In genomic region chr6:144013486-144013909, GRCh38 we compare ENCODE assay signal across 8 cellular contexts. TPM values are rescaled to one million over a fixed set of nuclear protein-coding genes. Genes with fewer than 3 reads are reported as not detected.
DNase-seq lines count a peak whose midpoint lies in the region; ATAC-seq and TF ChIP-seq lines count a peak whose summit lies in the region.

No MANE protein-coding gene starts in this region.

- POLR2A ChIA-PET in CD8-positive, alpha-beta memory T cell (lab: Charles Lee): no interaction called here
- POLR2A ChIA-PET in HCT116 (lab: Charles Lee): no interaction called here
- POLR2A ChIA-PET in activated CD4-positive, alpha-beta T cell treated with anti-CD3 and anti-CD28 coated beads, Interleukin-2, amount 10 ng/mL, durations not matched to agents 7 days and 5 days (lab: Charles Lee): no interaction called here

- peaks cover 11 to 18% of the 10 kb centered on the region in 2 donors for H3K27me3 Mint-ChIP-seq in CD8-positive, alpha-beta memory T cell
- H3K27me3 Mint-ChIP-seq in activated CD4-positive, alpha-beta T cell treated with anti-CD3 and anti-CD28 coated beads, Interleukin-2, amount 10 ng/mL, durations not matched to agents 7 days and 5 days: peaks cover 32% of the 10 kb centered on the region

- peak; percentile 96 for TF ChIP-seq RAD21 in HCT116 (IDR thresholded peaks at IDR 0.05; ENCODE audit: low read depth)

- no peak overlapping the region for H3K4me2 ChIP-seq in HCT116 (ENCODE audit: low read length)

- RAD21 ChIA-PET in HCT116 (lab: Charles Lee; ENCODE audit: low non-redundant PET in 1 of 2, low total read pairs in 2 of 2, uncharacterized antibody in 2 of 2, unreplicated experiment in 2 of 2): interaction anchor here (0.6 to 1.9 kb wide), 7 partner anchors 73 to 586 kb away, joined by 3 to 20 read pairs (median 3); partner anchors contain the start of gene SF3B5 (in 1 of the 2)

- no TSS peak for BruUV-seq in HCT116 (replicated peaks; lab: Mats Ljungman, UMichigan)

- ATAC-seq in HCT116: peak; percentile 79

- peak overlapping the region; percentile 96 for H2AFZ ChIP-seq in HCT116 (ENCODE audit: low read depth, low read length, poor library complexity, severe bottlenecking)

- H3K79me2 ChIP-seq in HCT116 (ENCODE audit: insufficient read depth, low read length): no peaks in the 10 kb centered on the region

- H3K9me3 ChIP-seq in CD8-positive, alpha-beta memory T cell (ENCODE audit: low read length): no peaks in the 10 kb centered on the region
- no peaks in the 10 kb centered on the region for H3K9me3 ChIP-seq in HCT116 (ENCODE audit: control insufficient read depth in 1 of 2, insufficient read depth in 1 of 2, low read depth in 1 of 2, low read length in 2 of 2)

- H3K9me2 ChIP-seq in HCT116 (ENCODE audit: insufficient read depth): no peaks in the 10 kb centered on the region

- H3K27me3 ChIP-seq in CD8-positive, alpha-beta memory T cell (ENCODE audit: insufficient read depth, low read length, poor library complexity, severe bottlenecking): no peaks in the 10 kb centered on the region
- no peaks in the 10 kb centered on the region for H3K27me3 ChIP-seq in HCT116 (ENCODE audit: insufficient read depth, low read length)

- H3K27ac Mint-ChIP-seq in CD8-positive, alpha-beta memory T cell: peak overlapping the region in 1 of 8 donors; percentile 72
- H3K27ac Mint-ChIP-seq in activated CD4-positive, alpha-beta T cell treated with anti-CD3 and anti-CD28 coated beads, Interleukin-2, amount 10 ng/mL, durations not matched to agents 7 days and 5 days: no peak overlapping the region

- H3K36me3 Mint-ChIP-seq in CD8-positive, alpha-beta memory T cell: no peaks in the 10 kb centered on the region
- H3K36me3 Mint-ChIP-seq in activated CD4-positive, alpha-beta T cell treated with anti-CD3 and anti-CD28 coated beads, Interleukin-2, amount 10 ng/mL, durations not matched to agents 7 days and 5 days (ENCODE audit: low read depth): no peaks in the 10 kb centered on the region

- no peak overlapping the region for H3K4me3 Mint-ChIP-seq in CD8-positive, alpha-beta memory T cell
- no peak overlapping the region for H3K4me3 Mint-ChIP-seq in activated CD4-positive, alpha-beta T cell treated with anti-CD3 and anti-CD28 coated beads, Interleukin-2, amount 10 ng/mL, durations not matched to agents 7 days and 5 days

- H3K36me3 ChIP-seq in CD8-positive, alpha-beta memory T cell (ENCODE audit: insufficient read depth, low read length): no peaks in the 10 kb centered on the region
- H3K36me3 ChIP-seq in HCT116 (ENCODE audit: control insufficient read depth in 1 of 2, insufficient read depth in 2 of 2, low read length in 2 of 2): no peaks in the 10 kb centered on the region

- peak; percentile 86 to 90 (median 89) for TF ChIP-seq CTCF in HCT116 (IDR thresholded peaks at IDR 0.05 in 2 of 3, conservative IDR thresholded peaks at IDR 0.05 in 1 of 3; ENCODE audit: borderline replicate concordance in 1 of 3, insufficient read depth in 1 of 3, low read depth in 2 of 3, low read length in 2 of 3)
- TF ChIP-seq CTCF in lower leg skin (IDR thresholded peaks at IDR 0.05): peak in 1 of 3 donors; percentile 51

- peak; percentile 31 to 70 (median 45) for DNase-seq in CD8-positive, alpha-beta memory T cell
- DNase-seq in HCT116 (ENCODE audit: low read depth, low spot score) (peak; percentile 73), NCI-H460 (ENCODE audit: extremely low read depth, low read depth) (peak; percentile 63), dermis microvascular lymphatic vessel endothelial cell (ENCODE audit: low read depth in 2 of 2) (peak; percentile 53 to 79), lower leg skin (ENCODE audit: low spot score in 2 of 2) (peak; percentile 58 to 93), GF-D8 (lab: John Stamatoyannopoulos, UW) (no peak)
- DNase-seq in activated CD4-positive, alpha-beta T cell treated with anti-CD3 and anti-CD28 coated beads, Interleukin-2, amount 10 ng/mL, durations not matched to agents 7 days and 5 days: peak; percentile 62
- DNase-seq in stimulated activated CD8-positive, alpha-beta memory T cell treated with anti-CD3 and anti-CD28 coated beads, Interleukin-15, amount 100 ng/mL, for 1 hour (ENCODE audit: low read depth): peak; percentile 31

- H3K27ac ChIP-seq in CD8-positive, alpha-beta memory T cell (ENCODE audit: low read depth, low read length): no peak overlapping the region
- H3K27ac ChIP-seq in HCT116 (ENCODE audit: low read depth, low read length): no peak overlapping the region

- intact Hi-C loops in HCT116 (cut with micrococcal nuclease) (loop anchor here (1.0 to 5.0 kb wide), 7 partner anchors 73 to 1539 kb away; partner anchors contain the start of genes ADAT2 and PEX3), lower leg skin (cut with DNase I; ENCODE audit: low total_unique reads) (loop anchor here (5.0 kb wide), 1 partner anchor 436 kb away; no protein-coding TSS in a partner anchor)

- no peaks in the 10 kb centered on the region for H3K9me3 Mint-ChIP-seq in CD8-positive, alpha-beta memory T cell
- no peaks in the 10 kb centered on the region for H3K9me3 Mint-ChIP-seq in activated CD4-positive, alpha-beta T cell treated with anti-CD3 and anti-CD28 coated beads, Interleukin-2, amount 10 ng/mL, durations not matched to agents 7 days and 5 days

- CTCF ChIA-PET in CD8-positive, alpha-beta memory T cell (lab: Charles Lee): interaction anchor here (0.6 to 5.4 kb wide), 25 partner anchors 10 to 1010 kb away, joined by 3 to 40 read pairs (median 4); partner anchors contain the start of gene SF3B5
- CTCF ChIA-PET in HCT116 (lab: Charles Lee): interaction anchor here (0.5 to 4.0 kb wide), 11 partner anchors 13 to 502 kb away, joined by 3 to 58 read pairs (median 7); partner anchors contain the start of gene FUCA2
- CTCF ChIA-PET in activated CD4-positive, alpha-beta T cell treated with anti-CD3 and anti-CD28 coated beads, Interleukin-2, amount 10 ng/mL, durations not matched to agents 7 days and 5 days (lab: Charles Lee): interaction anchor here (0.7 to 2.0 kb wide), 13 partner anchors 8 to 453 kb away, joined by 3 to 8 read pairs (median 4); no protein-coding TSS in a partner anchor

- no peak overlapping the region for H3K4me3 ChIP-seq in CD8-positive, alpha-beta memory T cell (ENCODE audit: low read length)
- H3K4me3 ChIP-seq in HCT116 (replicated peaks in 1 of 2; ENCODE audit: low read depth in 1 of 2, low read length in 2 of 2) (no peak overlapping the region), lower leg skin (ENCODE audit: low read depth, poor library complexity, severe bottlenecking) (no peak overlapping the region)

- peaks cover 2 to 5% (median 5%) of the 10 kb centered on the region in 3 donors for H3K4me1 Mint-ChIP-seq in CD8-positive, alpha-beta memory T cell
- H3K4me1 Mint-ChIP-seq in activated CD4-positive, alpha-beta T cell treated with anti-CD3 and anti-CD28 coated beads, Interleukin-2, amount 10 ng/mL, durations not matched to agents 7 days and 5 days: peaks cover 1% of the 10 kb centered on the region

- TF ChIP-seq POLR2A in HCT116 (IDR thresholded peaks at IDR 0.05; ENCODE audit: borderline replicate concordance, extremely low read depth, insufficient read depth, insufficient read length) (no peak), lower leg skin (IDR thresholded peaks at IDR 0.05) (no peak)

- no peak overlapping the region for H3K9ac ChIP-seq in HCT116 (ENCODE audit: low read length)

- 14% methylated on average over 8 of the region's 8 CpGs for WGBS in lower leg skin, 2 donors

- no peaks in the 10 kb centered on the region for H4K20me1 ChIP-seq in HCT116 (ENCODE audit: insufficient read depth)

- H3K4me1 ChIP-seq in CD8-positive, alpha-beta memory T cell (ENCODE audit: insufficient read depth, low read length): peaks cover 4% of the 10 kb centered on the region
- H3K4me1 ChIP-seq in HCT116 (ENCODE audit: control insufficient read depth in 1 of 2, insufficient read depth in 2 of 2, low read length in 2 of 2): 0 out of 4 replicates have a peak, but pooled peaks cover 0 to 3% of the 10 kb centered on the region in 2 experiments

TF ChIP-seq in HCT116, 20 proteins besides CTCF, POLR2A, EP300 and RAD21 (continues in another document):
- TF ChIP-seq EZH2 (IDR thresholded peaks at IDR 0.05) (no peak), ELF1 (IDR thresholded peaks at IDR 0.05; ENCODE audit: borderline replicate concordance, low read depth) (no peak), FOSL1 (IDR thresholded peaks at IDR 0.05; ENCODE audit: low read depth) (no peak), EZH2phosphoT487 (IDR thresholded peaks at IDR 0.05; ENCODE audit: borderline replicate concordance) (no peak), SIN3A (IDR thresholded peaks at IDR 0.05; ENCODE audit: low read depth) (no peak), CEBPB (IDR thresholded peaks at IDR 0.05; ENCODE audit: low read depth) (no peak), TCF7L2 (IDR thresholded peaks at IDR 0.05; ENCODE audit: borderline replicate concordance, extremely low read depth, insufficient read depth, insufficient read length) (no peak), SRF (IDR thresholded peaks at IDR 0.05; ENCODE audit: low read depth) (no peak), CBX3 (IDR thresholded peaks at IDR 0.05; ENCODE audit: low read depth) (peak; percentile 84), POLR2AphosphoS5 (IDR thresholded peaks at IDR 0.05; ENCODE audit: low read depth, low read length) (no peak)
- TF ChIP-seq, protein P1, sequence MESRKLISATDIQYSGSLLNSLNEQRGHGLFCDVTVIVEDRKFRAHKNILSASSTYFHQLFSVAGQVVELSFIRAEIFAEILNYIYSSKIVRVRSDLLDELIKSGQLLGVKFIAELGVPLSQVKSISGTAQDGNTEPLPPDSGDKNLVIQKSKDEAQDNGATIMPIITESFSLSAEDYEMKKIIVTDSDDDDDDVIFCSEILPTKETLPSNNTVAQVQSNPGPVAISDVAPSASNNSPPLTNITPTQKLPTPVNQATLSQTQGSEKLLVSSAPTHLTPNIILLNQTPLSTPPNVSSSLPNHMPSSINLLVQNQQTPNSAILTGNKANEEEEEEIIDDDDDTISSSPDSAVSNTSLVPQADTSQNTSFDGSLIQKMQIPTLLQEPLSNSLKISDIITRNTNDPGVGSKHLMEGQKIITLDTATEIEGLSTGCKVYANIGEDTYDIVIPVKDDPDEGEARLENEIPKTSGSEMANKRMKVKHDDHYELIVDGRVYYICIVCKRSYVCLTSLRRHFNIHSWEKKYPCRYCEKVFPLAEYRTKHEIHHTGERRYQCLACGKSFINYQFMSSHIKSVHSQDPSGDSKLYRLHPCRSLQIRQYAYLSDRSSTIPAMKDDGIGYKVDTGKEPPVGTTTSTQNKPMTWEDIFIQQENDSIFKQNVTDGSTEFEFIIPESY (IDR thresholded peaks at IDR 0.05; ENCODE audit: extremely low read depth, insufficient replicate concordance, low read length): no peak

RNA-seq across cellular contexts. Expression of gene PLAGL1, which starts 5.4 kb away (rescaled TPM):
- 10 to 100 TPM; 17.8 to 18.8 TPM for total RNA-seq in CD8-positive, alpha-beta memory T cell
- 2.3 TPM for polyA plus RNA-seq in CD8-positive, alpha-beta memory T cell
- total RNA-seq in HCT116 (2021; ENCODE audit: unreplicated experiment) (35.6 TPM), dermis microvascular lymphatic vessel endothelial cell (3.0 and 8.0 TPM in 2 replicates), lower leg skin (10 to 100 TPM; 21.7 to 39.2 (median 27.8) TPM)
- polyA plus RNA-seq in HCT116 (2012): 23.9 and 26.8 TPM in 2 replicates
- total RNA-seq in NCI-H460 (2014; rRNA removed; shearing (Covaris generic)): 4.3 and 4.7 TPM in 2 replicates
- 14.0 and 19.9 TPM in 2 replicates for polyA plus RNA-seq in NCI-H460 (2014; cell fraction: nucleus; rRNA removed)
- 1 to 10 TPM; 4.5 to 5.7 TPM for total RNA-seq in activated CD4-positive, alpha-beta T cell treated with anti-CD3 and anti-CD28 coated beads, Interleukin-2, amount 10 ng/mL, durations not matched to agents 7 days and 5 days
